In the genomic region with DNA sequence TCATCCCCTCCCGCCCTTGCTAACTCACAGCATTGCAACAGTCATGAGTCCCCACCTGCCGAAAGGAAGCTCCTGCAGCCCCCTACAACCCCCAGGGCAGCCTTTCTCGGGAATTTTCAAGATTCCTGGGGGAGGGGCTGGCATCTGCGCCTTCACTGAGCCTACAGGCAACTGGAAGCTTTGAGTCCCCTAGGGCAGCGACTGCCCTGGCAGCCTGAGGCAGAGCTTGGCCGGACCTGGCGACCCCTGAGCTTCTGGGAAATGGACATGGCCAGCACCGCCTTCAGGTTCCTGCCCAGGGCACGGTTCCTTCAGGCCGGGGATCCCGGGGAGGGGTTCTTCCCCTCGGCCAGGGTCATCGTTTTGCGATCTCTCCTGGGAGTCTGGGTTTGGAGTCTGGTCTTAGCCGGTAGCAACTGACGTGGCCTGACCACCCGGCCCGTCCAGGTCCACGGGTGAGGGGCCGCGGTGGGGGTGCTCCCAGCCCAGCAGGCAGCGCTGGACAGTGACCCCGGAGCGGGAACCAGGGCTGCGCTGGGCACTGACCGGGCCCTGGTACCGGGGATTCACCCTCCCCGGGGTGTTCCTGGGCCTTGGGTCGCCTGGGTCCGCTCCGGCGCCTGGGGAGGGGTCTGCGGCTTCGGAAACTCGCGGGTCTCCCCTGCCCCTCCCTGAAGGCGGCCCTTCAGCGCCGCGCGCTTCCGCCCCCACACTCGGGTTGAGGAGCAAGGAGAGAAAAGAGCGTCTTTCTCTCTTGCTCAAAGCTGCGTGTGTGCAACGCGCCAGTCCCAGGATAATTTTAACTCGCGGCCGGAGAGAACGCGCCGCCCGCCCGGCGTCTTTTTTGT, we compare ENCODE assay signal across 8 cellular contexts. TPM values are rescaled to one million over a fixed set of nuclear protein-coding genes. Genes with fewer than 3 reads are reported as not detected.
A peak's percentile ranks its signal among the peaks of the same experiment; 100 is the strongest.
DNase-seq lines count a peak whose midpoint lies in the region; TF ChIP-seq lines count a peak whose summit lies in the region.

No MANE protein-coding gene starts in this region.

- H3K9me3 Mint-ChIP-seq in nephron progenitor cell, result no peaks in the 10 kb centered on the region

- H3K27ac ChIP-seq in HEK293 (ENCODE audit: extremely low read depth, low read depth, low read length) (no peak overlapping the region; the same call in 1 of the 2 replicates), cingulate gyrus (ENCODE audit: low read depth, low read length) (peak overlapping the region; percentile 10)

- DNase-seq in AG10803 (ENCODE audit: low read depth) (no peak), nephron progenitor cell (peak; percentile 47), midbrain (lab: John Stamatoyannopoulos, UW) (no peak), GM19238 (ENCODE audit: insufficient read length, low spot score) (no peak), G401 (ENCODE audit: low spot score) (no peak)
- DNase-seq in activated CD4-positive, alpha-beta T cell treated with anti-CD3 and anti-CD28 coated beads for 1 hour, result no peak

- POLR2A ChIA-PET in HEK293 (lab: Yijun Ruan, JAX), result interaction anchor here (0.8 to 1.7 kb wide), 5 partner anchors 9 to 448 kb away, joined by 3 to 6 read pairs (median 4); a partner anchor contains a TSS

- peak overlapping the region; percentile 64 for H3K4me3 Mint-ChIP-seq in nephron progenitor cell

- peaks cover 17% of the 10 kb centered on the region for H3K4me1 Mint-ChIP-seq in nephron progenitor cell

- H3K4me1 ChIP-seq in HEK293 (ENCODE audit: control insufficient read depth, insufficient read depth, low read length), result peaks cover 6% of the 10 kb centered on the region; the same call in 1 of the 2 replicates

- H3K27ac Mint-ChIP-seq in nephron progenitor cell, result no peak overlapping the region

- peak overlapping the region; percentile 9; the same call in 1 of the 2 replicates for H3K4me3 ChIP-seq in AG10803 (ENCODE audit: low read length)
- peak overlapping the region; percentile 18; the same call in 1 of the 2 replicates for H3K4me3 ChIP-seq in HEK293 (ENCODE audit: low read depth, low read length)

- H3K36me3 Mint-ChIP-seq in nephron progenitor cell (ENCODE audit: low read depth), result no peaks in the 10 kb centered on the region

- no peaks in the 10 kb centered on the region for H3K9me3 ChIP-seq in HEK293 (ENCODE audit: control insufficient read depth, insufficient read depth, low read depth, low read length)

- no peak for TF ChIP-seq CTCF in AG10803 (conservative IDR thresholded peaks at IDR 0.05; ENCODE audit: low read length)
- TF ChIP-seq CTCF in HEK293 (tag by site-specific recombination; IDR thresholded peaks at IDR 0.05), result no peak
- TF ChIP-seq CTCF in nephron progenitor cell (IDR thresholded peaks at IDR 0.05), result no peak

- peaks cover 32% of the 10 kb centered on the region for H3K27me3 Mint-ChIP-seq in nephron progenitor cell (ENCODE audit: low read depth, poor library complexity)

- in situ Hi-C loops in G401 (cut with HindIII; ENCODE audit: low sequenced_read_pairs), result no loop called here

- H3K36me3 ChIP-seq in HEK293 (ENCODE audit: control insufficient read depth in 2 of 2, insufficient read depth in 1 of 2, low read length in 2 of 2), result peaks cover 0 to 21% of the 10 kb centered on the region in 2 experiments; a peak in 1 of 3 replicates

- CTCF ChIA-PET in HEK293 (lab: Yijun Ruan, JAX), result interaction anchor here (0.5 to 1.4 kb wide), 5 partner anchors 8 to 189 kb away, joined by 3 to 5 read pairs (median 3); no protein-coding TSS in a partner anchor

TF ChIP-seq in HEK293, 187 proteins besides CTCF, POLR2A, EP300 and RAD21:
- TF ChIP-seq ZNF391 (tag by site-specific recombination; IDR thresholded peaks at IDR 0.05; ENCODE audit: borderline replicate concordance, low read depth) (no peak), ZNF521 (tag by site-specific recombination; IDR thresholded peaks at IDR 0.05) (no peak), ZNF311 (tag by site-specific recombination; IDR thresholded peaks at IDR 0.05; ENCODE audit: borderline replicate concordance) (no peak), ZNF155 (tag by site-specific recombination; IDR thresholded peaks at IDR 0.05) (no peak), ZNF274 (IDR thresholded peaks at IDR 0.05; ENCODE audit: low read length) (no peak), ZNF274 (tag by site-specific recombination; IDR thresholded peaks at IDR 0.05; ENCODE audit: borderline replicate concordance) (no peak)
- TF ChIP-seq, protein P1, sequence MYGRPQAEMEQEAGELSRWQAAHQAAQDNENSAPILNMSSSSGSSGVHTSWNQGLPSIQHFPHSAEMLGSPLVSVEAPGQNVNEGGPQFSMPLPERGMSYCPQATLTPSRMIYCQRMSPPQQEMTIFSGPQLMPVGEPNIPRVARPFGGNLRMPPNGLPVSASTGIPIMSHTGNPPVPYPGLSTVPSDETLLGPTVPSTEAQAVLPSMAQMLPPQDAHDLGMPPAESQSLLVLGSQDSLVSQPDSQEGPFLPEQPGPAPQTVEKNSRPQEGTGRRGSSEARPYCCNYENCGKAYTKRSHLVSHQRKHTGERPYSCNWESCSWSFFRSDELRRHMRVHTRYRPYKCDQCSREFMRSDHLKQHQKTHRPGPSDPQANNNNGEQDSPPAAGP (tag by site-specific recombination; IDR thresholded peaks at IDR 0.05), result no peak
- TF ChIP-seq, protein P2, sequence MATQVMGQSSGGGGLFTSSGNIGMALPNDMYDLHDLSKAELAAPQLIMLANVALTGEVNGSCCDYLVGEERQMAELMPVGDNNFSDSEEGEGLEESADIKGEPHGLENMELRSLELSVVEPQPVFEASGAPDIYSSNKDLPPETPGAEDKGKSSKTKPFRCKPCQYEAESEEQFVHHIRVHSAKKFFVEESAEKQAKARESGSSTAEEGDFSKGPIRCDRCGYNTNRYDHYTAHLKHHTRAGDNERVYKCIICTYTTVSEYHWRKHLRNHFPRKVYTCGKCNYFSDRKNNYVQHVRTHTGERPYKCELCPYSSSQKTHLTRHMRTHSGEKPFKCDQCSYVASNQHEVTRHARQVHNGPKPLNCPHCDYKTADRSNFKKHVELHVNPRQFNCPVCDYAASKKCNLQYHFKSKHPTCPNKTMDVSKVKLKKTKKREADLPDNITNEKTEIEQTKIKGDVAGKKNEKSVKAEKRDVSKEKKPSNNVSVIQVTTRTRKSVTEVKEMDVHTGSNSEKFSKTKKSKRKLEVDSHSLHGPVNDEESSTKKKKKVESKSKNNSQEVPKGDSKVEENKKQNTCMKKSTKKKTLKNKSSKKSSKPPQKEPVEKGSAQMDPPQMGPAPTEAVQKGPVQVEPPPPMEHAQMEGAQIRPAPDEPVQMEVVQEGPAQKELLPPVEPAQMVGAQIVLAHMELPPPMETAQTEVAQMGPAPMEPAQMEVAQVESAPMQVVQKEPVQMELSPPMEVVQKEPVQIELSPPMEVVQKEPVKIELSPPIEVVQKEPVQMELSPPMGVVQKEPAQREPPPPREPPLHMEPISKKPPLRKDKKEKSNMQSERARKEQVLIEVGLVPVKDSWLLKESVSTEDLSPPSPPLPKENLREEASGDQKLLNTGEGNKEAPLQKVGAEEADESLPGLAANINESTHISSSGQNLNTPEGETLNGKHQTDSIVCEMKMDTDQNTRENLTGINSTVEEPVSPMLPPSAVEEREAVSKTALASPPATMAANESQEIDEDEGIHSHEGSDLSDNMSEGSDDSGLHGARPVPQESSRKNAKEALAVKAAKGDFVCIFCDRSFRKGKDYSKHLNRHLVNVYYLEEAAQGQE (tag by site-specific recombination; IDR thresholded peaks at IDR 0.05), result peak; percentile 56
TF ChIP-seq in HEK293: peak in this region for 1.

RNA-seq across cellular contexts. Expression of a gene that starts 0.6 kb away (rescaled TPM):
- total RNA-seq in G401 (2014; rRNA removed; shearing (Covaris generic)), result 8.6 TPM in 2 replicates

RNA-seq across cellular contexts. Expression of a gene that starts 11.6 kb away (rescaled TPM):
- total RNA-seq in G401 (2014; rRNA removed; shearing (Covaris generic)), result 43.9 and 45.6 TPM in 2 replicates

RNA-seq across cellular contexts. Expression of a gene that starts 20.0 kb away (rescaled TPM):
- 25.2 and 33.6 TPM in 2 replicates for total RNA-seq in G401 (2014; rRNA removed; shearing (Covaris generic))

RNA-seq across cellular contexts. Expression of a gene that starts 45.4 kb away (rescaled TPM):
- 23.0 and 24.2 TPM in 2 replicates for total RNA-seq in G401 (2014; rRNA removed; shearing (Covaris generic))
